In genomic region chr15:33699691-33700447, GRCh38 we compare ENCODE assay signal across 1 cellular context.
TF ChIP-seq lines count a peak whose summit lies in the region.

No MANE protein-coding gene starts in this region.

TF ChIP-seq in HepG2, 621 proteins besides CTCF, POLR2A, EP300 and RAD21 (continued from another document):
- TF ChIP-seq E2F1 (CRISPR knock-in tag; IDR thresholded peaks at IDR 0.05) (no peak), ZNF264 (CRISPR knock-in tag; IDR thresholded peaks at IDR 0.05) (no peak), SATB2 (CRISPR knock-in tag; IDR thresholded peaks at IDR 0.05) (no peak), ATM (IDR thresholded peaks at IDR 0.05; ENCODE audit: borderline replicate concordance) (no peak), TAF1 (CRISPR knock-in tag; IDR thresholded peaks at IDR 0.05) (no peak)
